In the genomic region with DNA sequence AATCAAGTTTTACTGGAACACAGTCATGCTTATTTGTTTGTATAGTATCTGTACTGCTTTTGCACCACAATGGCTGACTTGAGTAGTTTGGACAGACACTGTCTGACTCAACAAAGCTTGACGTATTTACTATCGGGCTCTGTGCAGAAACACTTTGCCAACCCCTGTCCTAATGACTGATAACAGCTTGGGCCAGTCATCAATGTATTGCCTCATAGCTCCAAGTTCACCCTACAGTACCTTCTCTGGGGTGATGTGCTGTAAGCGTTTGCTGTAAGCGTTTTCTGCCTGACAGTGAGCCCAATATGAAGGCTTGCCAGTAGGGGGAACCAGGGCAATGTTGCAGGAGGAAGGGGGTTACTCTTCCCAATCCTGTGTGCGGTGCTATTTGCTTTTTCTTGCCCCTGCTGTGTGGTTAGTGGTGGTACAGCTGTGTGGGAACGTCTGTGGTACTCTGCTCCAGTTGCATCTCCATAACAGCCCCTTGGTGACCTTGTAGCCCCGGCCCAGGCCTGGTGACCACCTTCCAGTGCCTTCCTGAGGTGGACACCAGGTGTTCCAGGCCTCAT, we compare ENCODE assay signal across 8 cellular contexts. TPM values are rescaled to one million over a fixed set of nuclear protein-coding genes. Genes with fewer than 3 reads are reported as not detected.
DNase-seq lines count a peak whose midpoint lies in the region; ATAC-seq, FAIRE-seq and TF ChIP-seq lines count a peak whose summit lies in the region.

No MANE protein-coding gene starts in this region.

- H3K4me3 ChIP-seq in BE2C (ENCODE audit: low read depth, low read length) (no peak overlapping the region), H1 (ENCODE audit: extremely low read depth in 1 of 4, insufficient read depth in 2 of 4, low read depth in 3 of 4, low read length in 4 of 4) (no peak overlapping the region)

- POLR2A ChIA-PET in H1 (lab: Charles Lee; ENCODE audit: partially characterized antibody): interaction anchor here (1.0 to 1.2 kb wide), 2 partner anchors 187 to 188 kb away, joined by 3 read pairs; a partner anchor contains a TSS

- no peak overlapping the region for H2AFZ ChIP-seq in H1 (ENCODE audit: low read length)

- H3K79me1 ChIP-seq in H1 (ENCODE audit: low read depth, low read length): no peaks in the 10 kb centered on the region

- FAIRE-seq in H1 (lab: Jason Lieb, UNC): peak; percentile 75

- H2BK12ac ChIP-seq in H1 (ENCODE audit: low read depth, low read length): no peak overlapping the region

- H3K23ac ChIP-seq in H1 (ENCODE audit: insufficient read length): no peak overlapping the region

- no peak overlapping the region for H3K18ac ChIP-seq in H1 (ENCODE audit: extremely low read depth, low read length)

- H3K9ac ChIP-seq in H1 (replicated peaks in 1 of 4; ENCODE audit: extremely low read depth in 1 of 4, low read depth in 3 of 4, low read length in 3 of 4): no peak overlapping the region

- H3K27ac ChIP-seq in H1 (ENCODE audit: low read depth, low read length): no peak overlapping the region; the same call in 1 of the 2 replicates

- ATAC-seq in GM18520 (IDR thresholded peaks at IDR 0.05; ENCODE audit: unreplicated experiment) (no peak), GM18907 (IDR thresholded peaks at IDR 0.05; ENCODE audit: unreplicated experiment) (no peak)

- H3K4me2 ChIP-seq in H1 (ENCODE audit: insufficient read depth in 1 of 2, low read depth in 2 of 2, low read length in 2 of 2): no peak overlapping the region

- peak; percentile 51 for DNase-seq in BE2C
- peak; percentile 96 for DNase-seq in HCEC 1CT
- DNase-seq in NOMO-1 treated with DMSO at 0.1 percent for 48 hours (lab: John Stamatoyannopoulos, UW; ENCODE audit: unreplicated experiment): peak; percentile 60
- peak in 1 of 2 experiments; percentile 76 for DNase-seq in H1 (ENCODE audit: low read depth in 1 of 2, low spot score in 2 of 2)
- DNase-seq in mucosa of gallbladder (ENCODE audit: low spot score): peak; percentile 40
- DNase-seq in NCI-H2029 (lab: John Stamatoyannopoulos, UW): no peak

- no peaks in the 10 kb centered on the region for H3K9me3 ChIP-seq in BE2C
- no peaks in the 10 kb centered on the region for H3K9me3 ChIP-seq in H1 (ENCODE audit: insufficient read depth in 2 of 2, low read depth in 1 of 2, low read length in 1 of 2)

- H3K4ac ChIP-seq in H1 (replicated peaks; ENCODE audit: insufficient read length, low read depth, low read length): no peak overlapping the region

- H3K79me2 ChIP-seq in H1 (ENCODE audit: control insufficient read depth in 1 of 2, insufficient read depth in 2 of 2, low read length in 2 of 2): no peaks in the 10 kb centered on the region

- 40% methylated on average over 7 of the region's 7 CpGs; no CpG with 5 or more reads in 1 of the 2 experiments for WGBS in H1 (ENCODE audit: extremely low coverage in 1 of 2, insufficient coverage in 1 of 2, insufficient read length in 1 of 2, insufficient replicate concordance in 2 of 2, low coverage in 1 of 2, low lambda C conversion rate in 2 of 2, missing lambda C conversion rate in 1 of 2), 2 experiments

- no peaks in the 10 kb centered on the region for H4K20me1 ChIP-seq in H1 (replicated peaks in 1 of 2; ENCODE audit: control insufficient read depth in 1 of 2, insufficient read depth in 2 of 2, low read length in 2 of 2)

- no peak overlapping the region for H2BK5ac ChIP-seq in H1 (ENCODE audit: low read depth, low read length)

- peak; percentile 72 for TF ChIP-seq CTCF in BE2C (IDR thresholded peaks at IDR 0.05; ENCODE audit: low read depth, low read length)
- TF ChIP-seq CTCF in H1 (IDR thresholded peaks at IDR 0.05; ENCODE audit: control extremely low read depth in 1 of 3, insufficient read depth in 1 of 3, low read depth in 1 of 3, low read length in 3 of 3): peak; percentile 90 to 95 (median 92)

- no peak overlapping the region for H2BK120ac ChIP-seq in H1 (replicated peaks; ENCODE audit: low read depth, low read length)

- H4K8ac ChIP-seq in H1 (ENCODE audit: extremely low read depth, insufficient read depth, low read length): no peak overlapping the region

- H3K4me1 ChIP-seq in BE2C: no peaks in the 10 kb centered on the region
- peaks cover 0 to 4% (median 0%) of the 10 kb centered on the region in 4 experiments; a peak in 1 of 7 replicates for H3K4me1 ChIP-seq in H1 (replicated peaks in 1 of 4; ENCODE audit: control insufficient read depth in 3 of 4, insufficient read depth in 4 of 4, low read length in 3 of 4)

- H2AK5ac ChIP-seq in H1 (ENCODE audit: low read depth, low read length): no peak overlapping the region

- TF ChIP-seq POLR2A in H1 (IDR thresholded peaks at IDR 0.05; ENCODE audit: control extremely low read depth in 1 of 2, low read depth in 2 of 2, low read length in 2 of 2): no peak

- TF ChIP-seq EP300 in H1 (IDR thresholded peaks at IDR 0.05; ENCODE audit: borderline replicate concordance in 1 of 2, low read depth in 2 of 2, low read length in 2 of 2): no peak

- no peak overlapping the region for H2BK15ac ChIP-seq in H1 (ENCODE audit: low read length)

- H3K36me3 ChIP-seq in BE2C (no peaks in the 10 kb centered on the region), H1 (ENCODE audit: control insufficient read depth in 2 of 4, insufficient read depth in 4 of 4, low read length in 3 of 4) (no peaks in the 10 kb centered on the region)

- peaks cover 29% of the 10 kb centered on the region for H3K27me3 ChIP-seq in BE2C
- H3K27me3 ChIP-seq in H1 (replicated peaks in 1 of 4; ENCODE audit: control insufficient read depth in 3 of 4, extremely low read depth in 1 of 4, insufficient read depth in 3 of 4, low read length in 3 of 4): no peaks in the 10 kb centered on the region; a peak in 2 of 7 replicates

- no peak overlapping the region for H4K5ac ChIP-seq in H1 (ENCODE audit: insufficient read length, low read depth, low read length)

- H2BK20ac ChIP-seq in H1 (ENCODE audit: low read length): no peak overlapping the region

- TF ChIP-seq RAD21 in H1 (IDR thresholded peaks at IDR 0.05 in 1 of 2, conservative IDR thresholded peaks at IDR 0.05 in 1 of 2; ENCODE audit: low read depth in 2 of 2, low read length in 2 of 2): peak; percentile 70 to 76

- H3K56ac ChIP-seq in H1 (replicated peaks; ENCODE audit: insufficient read length, low read depth, low read length): no peak overlapping the region

- H3K14ac ChIP-seq in H1 (ENCODE audit: insufficient read length): no peak overlapping the region

- CTCF ChIA-PET in H1 (lab: Charles Lee; ENCODE audit: partially characterized antibody): interaction anchor here (0.6 to 3.1 kb wide), 54 partner anchors 8 to 449 kb away, joined by 3 to 15 read pairs (median 4); no protein-coding TSS in a partner anchor

- no peaks in the 10 kb centered on the region for H3K23me2 ChIP-seq in H1 (ENCODE audit: low read depth, low read length)

- H4K91ac ChIP-seq in H1 (replicated peaks; ENCODE audit: insufficient read length, low read length): no peak overlapping the region

TF ChIP-seq in H1, 55 proteins besides CTCF, POLR2A, EP300 and RAD21 (continues in another document):
- TF ChIP-seq, protein P1, sequence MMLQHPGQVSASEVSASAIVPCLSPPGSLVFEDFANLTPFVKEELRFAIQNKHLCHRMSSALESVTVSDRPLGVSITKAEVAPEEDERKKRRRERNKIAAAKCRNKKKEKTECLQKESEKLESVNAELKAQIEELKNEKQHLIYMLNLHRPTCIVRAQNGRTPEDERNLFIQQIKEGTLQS (IDR thresholded peaks at IDR 0.05; ENCODE audit: insufficient read depth, low read depth, low read length): no peak
- TF ChIP-seq SIN3A (conservative IDR thresholded peaks at IDR 0.05 in 1 of 2, IDR thresholded peaks at IDR 0.05 in 1 of 2; ENCODE audit: low read depth in 1 of 2, low read length in 2 of 2) (no peak), SIX5 (IDR thresholded peaks at IDR 0.05; ENCODE audit: low read depth, low read length) (no peak), RBBP5 (IDR thresholded peaks at IDR 0.05; ENCODE audit: borderline replicate concordance, low read depth, low read length) (no peak), SP1 (IDR thresholded peaks at IDR 0.05; ENCODE audit: low read depth, low read length) (no peak), CEBPB (IDR thresholded peaks at IDR 0.05; ENCODE audit: low read depth, low read length) (0 out of 2 replicates have a peak, but pooled peaks have one; percentile 54), TEAD4 (IDR thresholded peaks at IDR 0.05; ENCODE audit: low read depth, low read length) (peak; percentile 59; the same call in 1 of the 2 replicates)

RNA-seq across cellular contexts. Expression of a gene that starts 5.4 kb away (rescaled TPM):
- polyA plus RNA-seq in BE2C (2012; ENCODE audit: insufficient read depth, insufficient read length, low read depth): 0.36 TPM
- total RNA-seq in H1 (2021; fragmentation: NEBNext Ultra II Directional; extraction: Animal tissue kit (Norgen Biotek cat#: 25700)): 2.8 and 2.9 TPM in 2 replicates
- polyA plus RNA-seq in H1 (2011; rRNA removed): 0.62 and 1.4 TPM in 2 replicates
- polyA plus RNA-seq in H1 (2011; cell fraction: cytosol; rRNA removed): 0.93 TPM
- polyA plus RNA-seq in H1 (2011; cell fraction: nucleus; rRNA removed): 2.1 TPM
- polyA plus RNA-seq in H1 (2012, experiment 1 of 2): 2.0 to 2.3 TPM (median 2.1 TPM) in 4 replicates
- 1.7 TPM for polyA plus RNA-seq in H1 (2012, experiment 2 of 2)
- polyA plus RNA-seq in H1 (2013, experiment 1 of 2): 1.4 TPM
- 1.2 TPM for polyA plus RNA-seq in H1 (2013, experiment 2 of 2)
- polyA minus RNA-seq in H1 (2011; rRNA and poly(A)+ RNA removed): 1.8 and 2.2 TPM in 2 replicates
- polyA minus RNA-seq in H1 (2011; cell fraction: cytosol; rRNA and poly(A)+ RNA removed): 1.9 TPM
- 6.2 TPM for polyA minus RNA-seq in H1 (2011; cell fraction: nucleus; rRNA and poly(A)+ RNA removed)
- total RNA-seq in mucosa of gallbladder: not detected

RNA-seq across cellular contexts. Expression of a gene that starts 31.3 kb away (rescaled TPM):
- polyA plus RNA-seq in BE2C (2012; ENCODE audit: insufficient read depth, insufficient read length, low read depth): 7.2 TPM
- total RNA-seq in H1 (2021; fragmentation: NEBNext Ultra II Directional; extraction: Animal tissue kit (Norgen Biotek cat#: 25700)): 3.8 and 5.1 TPM in 2 replicates
- polyA plus RNA-seq in H1 (2011; rRNA removed): 2.9 and 3.0 TPM in 2 replicates
- 2.6 TPM for polyA plus RNA-seq in H1 (2011; cell fraction: cytosol; rRNA removed)
- polyA plus RNA-seq in H1 (2011; cell fraction: nucleus; rRNA removed): 6.3 TPM
- polyA plus RNA-seq in H1 (2012, experiment 1 of 2): 3.2 to 5.3 TPM (median 4.4 TPM) in 4 replicates
- polyA plus RNA-seq in H1 (2012, experiment 2 of 2): 3.6 TPM
- 2.8 TPM for polyA plus RNA-seq in H1 (2013, experiment 1 of 2)
- 3.2 TPM for polyA plus RNA-seq in H1 (2013, experiment 2 of 2)
- 4.4 and 5.8 TPM in 2 replicates for polyA minus RNA-seq in H1 (2011; rRNA and poly(A)+ RNA removed)
- polyA minus RNA-seq in H1 (2011; cell fraction: cytosol; rRNA and poly(A)+ RNA removed): 4.8 TPM
- polyA minus RNA-seq in H1 (2011; cell fraction: nucleus; rRNA and poly(A)+ RNA removed): 5.9 TPM
- total RNA-seq in mucosa of gallbladder: 85.1 TPM

Comparison
In these comparisons a context has a peak if more than half of its experiments do, and no peak if none do; other contexts are left out.
1. RNA of a gene that starts 31.3 kb away (total RNA-seq): 85.1 TPM in mucosa of gallbladder (single experiment); 3.8 to 5.1 TPM in H1; every median in the first group is over 10 times any median in the second.